In the genomic region with DNA sequence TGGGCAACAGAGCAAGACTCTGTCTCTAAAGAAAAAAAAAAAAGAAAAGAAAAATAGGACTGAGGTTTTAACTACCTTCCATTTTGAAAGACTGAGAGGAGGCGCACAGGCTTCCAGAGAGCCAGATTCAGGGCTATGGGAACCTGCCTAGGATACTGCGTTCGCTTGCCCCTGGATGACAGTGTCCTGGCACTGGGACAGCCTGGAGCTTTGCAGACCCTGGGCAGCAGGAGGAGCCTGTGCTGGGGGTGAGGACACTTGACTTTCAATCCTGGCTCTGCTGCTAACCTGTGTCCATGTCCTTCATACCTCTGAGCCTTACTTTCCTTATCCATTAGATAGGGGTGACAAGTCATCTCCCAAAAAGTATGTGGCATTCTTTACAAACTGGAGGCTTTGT, we compare ENCODE assay signal across 23 cellular contexts. TPM values are rescaled to one million over a fixed set of nuclear protein-coding genes. Genes with fewer than 3 reads are reported as not detected.
DNase-seq lines count a peak whose midpoint lies in the region; ATAC-seq, FAIRE-seq and TF ChIP-seq lines count a peak whose summit lies in the region.
"Had no signal": no experiment of that assay in that cellular context is flagged by ENCODE, and none has a peak within 500 bp of the region (broad histone marks: within the 10 kb centered on the region; RNA-seq: fewer than 3 reads in every experiment).

No MANE protein-coding gene starts in this region.

- H3K36me3 ChIP-seq in brain microvascular endothelial cell (replicated peaks) (peaks cover 32% of the 10 kb centered on the region), left ventricle myocardium inferior (peaks cover 21% of the 10 kb centered on the region), HepG2 (replicated peaks in 1 of 2; ENCODE audit: control insufficient read depth in 1 of 2, insufficient read depth in 2 of 2, low read length in 2 of 2) (peaks cover 1 to 13% of the 10 kb centered on the region in 2 experiments; a peak in 3 of 5 replicates)

- BruUV-seq in HepG2 (replicated peaks; lab: Mats Ljungman, UMichigan), result no TSS peak

- in situ Hi-C loops in brain microvascular endothelial cell (cut with HindIII; ENCODE audit: low pct_ligation_motif_present, low sequenced_read_pairs) (no loop called here), HepG2 (cut with HindIII; ENCODE audit: extremely low pct_ligation_motif_present, low pct_unique_long_range_greater_than_20kb) (no loop called here), ACHN (cut with HindIII; ENCODE audit: low pct_ligation_motif_present, low pct_unique_long_range_greater_than_20kb, low sequenced_read_pairs) (no loop called here)

- no peaks in the 10 kb centered on the region for H3K27me3 ChIP-seq in brain microvascular endothelial cell (replicated peaks)
- H3K27me3 ChIP-seq in left ventricle myocardium inferior (ENCODE audit: low read depth), result no peaks in the 10 kb centered on the region
- H3K27me3 ChIP-seq in HepG2 (ENCODE audit: control insufficient read depth in 1 of 2, insufficient read depth in 2 of 2, low read length in 2 of 2), result peaks cover 3 to 8% of the 10 kb centered on the region in 2 experiments; a peak in 2 of 5 replicates
- H3K27me3 ChIP-seq: BE2C, Peyer's patch had no signal

- ATAC-seq in HepG2 (peak; percentile 59), GM18511 (IDR thresholded peaks at IDR 0.05; ENCODE audit: unreplicated experiment) (no peak)
- ATAC-seq: GM12878, K562, T-cell had no signal

- TF ChIP-seq RAD21 in HepG2 (CRISPR knock-in tag; IDR thresholded peaks at IDR 0.05), result no peak

- no peak for DNase-seq in brain microvascular endothelial cell
- DNase-seq in left ventricle myocardium inferior, result peak; percentile 53
- DNase-seq in HepG2 (ENCODE audit: low spot score), result no peak
- no peak for DNase-seq in ACHN
- no peak for DNase-seq in NCI-H1048 (lab: John Stamatoyannopoulos, UW)
- DNase-seq: BE2C; CD8-positive, alpha-beta memory T cell; DMS 273 treated with DMSO at 0.1 percent for 48 hours; DMS79; EL; GDM1; Kasumi-1; NCI-H2029; NCI-H526 treated with DMSO at 0.1 percent for 48 hours; OCI-M1; Peyer's patch; T-cell had no signal

- WGBS in HepG2 (ENCODE audit: low lambda C conversion rate), result 94% methylated on average over 3 of the region's 3 CpGs

- H3K9ac ChIP-seq in HepG2 (ENCODE audit: insufficient read depth, low read depth, low read length), result no peak overlapping the region

- no peak overlapping the region for H2AFZ ChIP-seq in HepG2 (ENCODE audit: low read length)

- H3K4me1 ChIP-seq in left ventricle myocardium inferior (peaks cover 31% of the 10 kb centered on the region), HepG2 (ENCODE audit: insufficient read depth, low read length) (no peaks in the 10 kb centered on the region)
- H3K4me1 ChIP-seq: BE2C, Peyer's patch had no signal

- H3K9me3 ChIP-seq in left ventricle myocardium inferior (replicated peaks) (no peaks in the 10 kb centered on the region), HepG2 (ENCODE audit: low read length) (no peaks in the 10 kb centered on the region)
- H3K9me3 ChIP-seq: BE2C, Peyer's patch had no signal

- intact Hi-C loops in left ventricle myocardium inferior (cut with micrococcal nuclease) (no loop called here), HepG2 (cut with micrococcal nuclease; ENCODE audit: unreplicated experiment) (no loop called here)

- no peak for TF ChIP-seq CTCF in VCaP (conservative IDR thresholded peaks at IDR 0.05)
- TF ChIP-seq CTCF in brain microvascular endothelial cell (IDR thresholded peaks at IDR 0.05; ENCODE audit: low read depth, low read length, missing control alignments), result peak; percentile 3
- TF ChIP-seq CTCF in left ventricle myocardium inferior (IDR thresholded peaks at IDR 0.05; ENCODE audit: borderline replicate concordance), result no peak
- no peak for TF ChIP-seq CTCF in HepG2 (CRISPR knock-in tag; IDR thresholded peaks at IDR 0.05)

- H3K79me2 ChIP-seq in HepG2 (ENCODE audit: insufficient read depth, low read length), result no peaks in the 10 kb centered on the region

- H4K20me1 ChIP-seq in HepG2 (ENCODE audit: insufficient read depth, low read length), result no peaks in the 10 kb centered on the region

- POLR2A ChIA-PET in HepG2 (lab: Yijun Ruan, JAX), result no interaction called here

- H3K27ac ChIP-seq in VCaP, result peak overlapping the region; percentile 39
- H3K27ac ChIP-seq in brain microvascular endothelial cell, result no peak overlapping the region
- peak overlapping the region; percentile 83 for H3K27ac ChIP-seq in left ventricle myocardium inferior (replicated peaks)
- no peak overlapping the region for H3K27ac ChIP-seq in HepG2 (ENCODE audit: extremely low read length, insufficient read depth, low read length)
- H3K27ac ChIP-seq: Peyer's patch had no signal

- H3K4me2 ChIP-seq in HepG2 (ENCODE audit: low read depth, low read length), result no peak overlapping the region

- TF ChIP-seq POLR2A in HepG2 (IDR thresholded peaks at IDR 0.05; ENCODE audit: insufficient read depth in 1 of 2, low read depth in 2 of 2, low read length in 2 of 2), result no peak

- no peak for FAIRE-seq in HepG2 (lab: Jason Lieb, UNC)
- FAIRE-seq: GM12878, H54, K562 had no signal

- H3K4me3 ChIP-seq in brain microvascular endothelial cell (ENCODE audit: low read depth, low read length) (no peak overlapping the region), left ventricle myocardium inferior (no peak overlapping the region), HepG2 (replicated peaks in 1 of 3; ENCODE audit: insufficient read depth in 1 of 3, low read depth in 2 of 3, low read length in 3 of 3) (no peak overlapping the region)
- H3K4me3 ChIP-seq: GM12878, K562, Peyer's patch had no signal

- CTCF ChIA-PET in HepG2 (lab: Yijun Ruan, JAX; ENCODE audit: low intra/inter-chr PET ratio, low total read pairs), result no interaction called here

- no peak for TF ChIP-seq EP300 in HepG2 (IDR thresholded peaks at IDR 0.05; ENCODE audit: low read depth in 2 of 2, low read length in 2 of 2)
- TF ChIP-seq EP300 in HepG2 (CRISPR knock-in tag; IDR thresholded peaks at IDR 0.05; ENCODE audit: borderline replicate concordance), result no peak

RNA-seq across cellular contexts. Expression of gene CD276, which starts 31.2 kb away (rescaled TPM):
- total RNA-seq in left ventricle myocardium inferior (32.4 TPM), HepG2 (2016; rRNA removed; fragmentation: Illumina TruSeq; extraction: Trizol) (32.4 and 55.2 TPM in 2 replicates)
- 16.9 and 18.3 TPM in 2 replicates for total RNA-seq in HepG2 (2016; cell fraction: cytosol; rRNA removed; fragmentation: Illumina TruSeq; extraction: Trizol; ENCODE audit: low read depth)
- 24.4 and 61.0 TPM in 2 replicates for total RNA-seq in HepG2 (2016; cell fraction: insoluble cytoplasmic fraction; rRNA removed; fragmentation: Illumina TruSeq; extraction: Trizol)
- total RNA-seq in HepG2 (2016; cell fraction: membrane; rRNA removed; fragmentation: Illumina TruSeq; extraction: Trizol), result 46.3 and 47.7 TPM in 2 replicates
- 42.6 and 54.3 TPM in 2 replicates for total RNA-seq in HepG2 (2016; cell fraction: nucleus; rRNA removed; fragmentation: Illumina TruSeq; extraction: Trizol)
- polyA plus RNA-seq in HepG2 (2011; rRNA removed), result 24.6 and 28.0 TPM in 2 replicates
- 15.5 and 19.6 TPM in 2 replicates for polyA plus RNA-seq in HepG2 (2011; cell fraction: cytosol; rRNA removed)
- 50.4 and 51.5 TPM in 2 replicates for polyA plus RNA-seq in HepG2 (2011; cell fraction: nucleus; rRNA removed)
- polyA plus RNA-seq in HepG2 (2012), result 33.8 and 47.0 TPM in 2 replicates
- 17.0 and 19.2 TPM in 2 replicates for polyA plus RNA-seq in HepG2 (2016; cell fraction: cytosol; fragmentation: Illumina TruSeq; extraction: Trizol; ENCODE audit: low read depth)
- 38.5 and 39.5 TPM in 2 replicates for polyA plus RNA-seq in HepG2 (2016; cell fraction: insoluble cytoplasmic fraction; fragmentation: Illumina TruSeq; extraction: Trizol; ENCODE audit: low read depth)
- polyA plus RNA-seq in HepG2 (2016; cell fraction: membrane; fragmentation: Illumina TruSeq; extraction: Trizol; ENCODE audit: low read depth), result 40.0 and 45.8 TPM in 2 replicates
- polyA plus RNA-seq in HepG2 (2016; cell fraction: nucleus; fragmentation: Illumina TruSeq; extraction: Trizol; ENCODE audit: insufficient read depth, low read depth), result 118 and 128 TPM in 2 replicates
- 41.0 and 52.9 TPM in 2 replicates for polyA minus RNA-seq in HepG2 (2011; rRNA and poly(A)+ RNA removed; ENCODE audit: low replicate concordance)
- 26.4 and 27.7 TPM in 2 replicates for polyA minus RNA-seq in HepG2 (2011; cell fraction: cytosol; rRNA and poly(A)+ RNA removed)
- 17.9 TPM in 2 replicates for polyA minus RNA-seq in HepG2 (2011; cell fraction: nucleus; rRNA and poly(A)+ RNA removed)
- polyA plus RNA-seq: CD8-positive, alpha-beta memory T cell had no signal

RNA-seq across cellular contexts. Expression of gene INSYN1, which starts 37.7 kb away (rescaled TPM):
- total RNA-seq in left ventricle myocardium inferior (121 TPM), HepG2 (2016; rRNA removed; fragmentation: Illumina TruSeq; extraction: Trizol) (not detected in 2 replicates)
- total RNA-seq in HepG2 (2016; cell fraction: cytosol; rRNA removed; fragmentation: Illumina TruSeq; extraction: Trizol; ENCODE audit: low read depth), result not detected in 2 replicates
- total RNA-seq in HepG2 (2016; cell fraction: insoluble cytoplasmic fraction; rRNA removed; fragmentation: Illumina TruSeq; extraction: Trizol), result not detected in 2 replicates
- total RNA-seq in HepG2 (2016; cell fraction: membrane; rRNA removed; fragmentation: Illumina TruSeq; extraction: Trizol), result not detected in 2 replicates
- total RNA-seq in HepG2 (2016; cell fraction: nucleus; rRNA removed; fragmentation: Illumina TruSeq; extraction: Trizol), result not detected in 2 replicates
- polyA plus RNA-seq in HepG2 (2011; rRNA removed), result not detected in 2 replicates
- not detected in 2 replicates for polyA plus RNA-seq in HepG2 (2011; cell fraction: cytosol; rRNA removed)
- not detected in 2 replicates for polyA plus RNA-seq in HepG2 (2011; cell fraction: nucleus; rRNA removed)
- polyA plus RNA-seq in HepG2 (2012), result not detected in 2 replicates
- polyA plus RNA-seq in HepG2 (2016; cell fraction: cytosol; fragmentation: Illumina TruSeq; extraction: Trizol; ENCODE audit: low read depth), result not detected in 2 replicates
- not detected in 2 replicates for polyA plus RNA-seq in HepG2 (2016; cell fraction: insoluble cytoplasmic fraction; fragmentation: Illumina TruSeq; extraction: Trizol; ENCODE audit: low read depth)
- not detected in 2 replicates for polyA plus RNA-seq in HepG2 (2016; cell fraction: membrane; fragmentation: Illumina TruSeq; extraction: Trizol; ENCODE audit: low read depth)
- not detected in 2 replicates for polyA plus RNA-seq in HepG2 (2016; cell fraction: nucleus; fragmentation: Illumina TruSeq; extraction: Trizol; ENCODE audit: insufficient read depth, low read depth)
- not detected in 2 replicates for polyA minus RNA-seq in HepG2 (2011; rRNA and poly(A)+ RNA removed; ENCODE audit: low replicate concordance)
- not detected in 2 replicates for polyA minus RNA-seq in HepG2 (2011; cell fraction: cytosol; rRNA and poly(A)+ RNA removed)
- polyA minus RNA-seq in HepG2 (2011; cell fraction: nucleus; rRNA and poly(A)+ RNA removed), result not detected in 2 replicates
- total RNA-seq: CD8-positive, alpha-beta memory T cell; GM12878; K562; T-cell had no signal
- polyA plus RNA-seq: CD14-positive monocyte; CD8-positive, alpha-beta memory T cell; GM12878; K562 had no signal

Comparison
In these comparisons a context has a peak if more than half of its experiments do, and no peak if none do; other contexts are left out.
1. H3K27ac ChIP-seq: peak in VCaP (single experiment) and left ventricle myocardium inferior (single experiment); none in brain microvascular endothelial cell (single experiment) and HepG2 (single experiment).
2. RNA of gene INSYN1, which starts 37.7 kb away (total RNA-seq): 121 TPM in left ventricle myocardium inferior (single experiment); not detected in HepG2; every median in the first group is over 100 times any median in the second.